13 cellular contexts compared by ENCODE assay signal in genomic region chr18:11963991-11964484, GRCh38. TPM values are rescaled to one million over a fixed set of nuclear protein-coding genes. Genes with fewer than 3 reads are reported as not detected.
A peak's percentile ranks its signal among the peaks of the same experiment; 100 is the strongest.
DNase-seq lines count a peak whose midpoint lies in the region; TF ChIP-seq lines count a peak whose summit lies in the region.
"Had no signal": no experiment of that assay in that cellular context is flagged by ENCODE, and none has a peak within 500 bp of the region (broad histone marks: within the 10 kb centered on the region; RNA-seq: fewer than 3 reads in every experiment).

No MANE protein-coding gene starts in this region.

- H3K4me3 ChIP-seq in fibroblast of the aortic adventitia (ENCODE audit: low read depth, low read length) = no peak overlapping the region
- H3K4me3 ChIP-seq in stomach = no peak overlapping the region

- no peaks in the 10 kb centered on the region for H3K27me3 ChIP-seq in stomach

- peak overlapping the region; percentile 14 to 68 (median 62) for H3K27ac ChIP-seq in stomach

- DNase-seq in DMS53 (lab: John Stamatoyannopoulos, UW) (peak; percentile 43), DMS53 treated with DMSO at 0.1 percent for 48 hours (lab: John Stamatoyannopoulos, UW; ENCODE audit: unreplicated experiment) (no peak), RPMI8226 (peak; percentile 26), fibroblast of the aortic adventitia (ENCODE audit: low read depth) (peak; percentile 16), stomach (no peak), NCI-H748 treated with DMSO at 0.1 percent for 48 hours (lab: John Stamatoyannopoulos, UW) (no peak), GM19238 (ENCODE audit: insufficient read length, low spot score) (no peak), NCI-H526 treated with DMSO at 0.1 percent for 48 hours (lab: John Stamatoyannopoulos, UW) (no peak)
- DNase-seq: foreskin melanocyte, GF-D8, left ventricle myocardium superior, NCI-H1694, T1000 had no signal

- TF ChIP-seq POLR2A in stomach (IDR thresholded peaks at IDR 0.05) = no peak

- TF ChIP-seq EP300 in stomach (IDR thresholded peaks at IDR 0.05) = no peak

- intact Hi-C loops in stomach (cut with DNase I; ENCODE audit: low total_unique reads) = no loop called here

- no peaks in the 10 kb centered on the region for H3K9me3 ChIP-seq in stomach

- no peaks in the 10 kb centered on the region for H3K36me3 ChIP-seq in stomach

- WGBS in stomach, 5 donors = 44 to 80% (median 63%) methylated on average over 3 of the region's 3 CpGs

- peaks cover 0 to 10% (median 8%) of the 10 kb centered on the region in 4 donors for H3K4me1 ChIP-seq in stomach

- TF ChIP-seq CTCF in fibroblast of the aortic adventitia (IDR thresholded peaks at IDR 0.05; ENCODE audit: insufficient read depth, low read length) (peak; percentile 29), stomach (IDR thresholded peaks at IDR 0.05) (no peak)

RNA-seq across cellular contexts. Expression of gene IMPA2, which starts 17.3 kb away (rescaled TPM):
- total RNA-seq in fibroblast of the aortic adventitia (ENCODE audit: low replicate concordance) = 6.9 and 14.1 TPM in 2 replicates
- 100 to 1,000 TPM in 3 of 5 donors, 10 to 100 TPM in 2; 75.2 to 263 (median 138) TPM for total RNA-seq in stomach
- polyA plus RNA-seq in stomach = 10 to 100 TPM; 61.0 to 79.9 (median 64.5) TPM

RNA-seq across cellular contexts. Expression of gene MPPE1, which starts 55.9 kb away (rescaled TPM):
- total RNA-seq in fibroblast of the aortic adventitia (ENCODE audit: low replicate concordance) (24.0 and 65.0 TPM in 2 replicates), stomach (10 to 100 TPM; 15.2 to 82.0 (median 53.8) TPM)
- 10 to 100 TPM; 17.3 to 20.6 (median 19.6) TPM for polyA plus RNA-seq in stomach

Comparison
In these comparisons a context has a peak if more than half of its experiments do, and no peak if none do; other contexts are left out.
1. DNase-seq: peak in DMS53 (single experiment), RPMI8226 (single experiment) and fibroblast of the aortic adventitia (single experiment); none in DMS53 treated with DMSO at 0.1 percent for 48 hours (single experiment), stomach (single experiment), NCI-H748 treated with DMSO at 0.1 percent for 48 hours (single experiment), GM19238 (single experiment) and NCI-H526 treated with DMSO at 0.1 percent for 48 hours (single experiment).